Comparison of ENCODE assay signal across 8 cellular contexts in the genomic region with DNA sequence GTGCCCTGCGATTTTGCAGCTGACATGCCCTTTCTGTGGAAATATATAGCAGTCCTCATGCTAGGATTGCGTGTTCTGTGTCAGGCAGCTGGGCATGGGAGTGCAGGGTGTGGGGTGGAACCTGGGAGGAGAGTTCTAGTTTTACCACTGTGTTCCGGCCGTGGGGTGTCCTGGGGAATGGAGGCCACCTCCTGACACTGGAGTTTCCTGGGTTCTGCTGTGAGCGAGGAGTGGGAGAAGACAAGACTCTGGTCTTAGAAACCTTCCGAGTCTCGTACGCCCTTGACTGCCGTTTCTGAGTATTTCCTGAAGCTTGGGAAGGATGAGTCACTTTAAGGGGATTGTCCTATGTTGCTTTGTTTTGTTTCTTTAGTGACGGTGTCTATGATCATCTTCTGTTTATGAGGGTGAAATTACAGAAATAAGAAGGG. TPM values are rescaled to one million over a fixed set of nuclear protein-coding genes. Genes with fewer than 3 reads are reported as not detected.
DNase-seq lines count a peak whose midpoint lies in the region; ATAC-seq and TF ChIP-seq lines count a peak whose summit lies in the region.

No MANE protein-coding gene starts in this region.

- no peak for TF ChIP-seq CTCF in BJ (IDR thresholded peaks at IDR 0.05; ENCODE audit: insufficient read depth, low read depth, low read length)
- no peak for TF ChIP-seq CTCF in breast epithelium (IDR thresholded peaks at IDR 0.05)
- no peak for TF ChIP-seq CTCF in right lobe of liver (IDR thresholded peaks at IDR 0.05)
- no peak for TF ChIP-seq CTCF in upper lobe of left lung (IDR thresholded peaks at IDR 0.05)

- H3K27ac ChIP-seq in breast epithelium (peak overlapping the region; percentile 61 to 70), right lobe of liver (no peak overlapping the region), upper lobe of left lung (peak overlapping the region; percentile 64 to 73 (median 68))

- no peaks in the 10 kb centered on the region for H3K9me3 ChIP-seq in breast epithelium
- H3K9me3 ChIP-seq in right lobe of liver, result no peaks in the 10 kb centered on the region
- H3K9me3 ChIP-seq in upper lobe of left lung, result no peaks in the 10 kb centered on the region

- intact Hi-C loops in breast epithelium (cut with DNase I; ENCODE audit: low total_unique reads) (no loop called here), right lobe of liver (cut with DNase I) (no loop called here)

- peak in 3 of 4 donors; percentile 40 to 51 (median 44) for ATAC-seq in right lobe of liver
- ATAC-seq in upper lobe of left lung (ENCODE audit: low FRiP score in 2 of 2), result peak; percentile 34 to 84

- 47% methylated on average over 8 of the region's 10 CpGs for WGBS in right lobe of liver (ENCODE audit: insufficient coverage, low coverage, low lambda C conversion rate, missing lambda C conversion rate)
- 29 to 43% methylated on average over 10 of the region's 10 CpGs for WGBS in upper lobe of left lung, 2 donors

- TF ChIP-seq EP300 in upper lobe of left lung (IDR thresholded peaks at IDR 0.05), result peak in 1 of 4 donors; percentile 79

- CTCF ChIA-PET in BJ (lab: Yijun Ruan, JAX), result no interaction called here

- peak overlapping the region; percentile 20 for H3K4me3 ChIP-seq in BJ (ENCODE audit: low read depth, low read length)
- H3K4me3 ChIP-seq in breast epithelium, result peak overlapping the region in 2 of 3 donors; percentile 11 to 47
- H3K4me3 ChIP-seq in right lobe of liver, result no peak overlapping the region
- H3K4me3 ChIP-seq in upper lobe of left lung, result peak overlapping the region in 1 of 4 donors; percentile 10

- POLR2A ChIA-PET in BJ (lab: Charles Lee), result no interaction called here

- H3K36me3 ChIP-seq in BJ (ENCODE audit: control insufficient read depth, insufficient read depth, low read length) (peaks cover 11% of the 10 kb centered on the region), breast epithelium (no peaks in the 10 kb centered on the region), right lobe of liver (peaks cover 0 to 6% (median under 1%) of the 10 kb centered on the region in 4 donors), upper lobe of left lung (peaks cover 0 to 23% (median 12%) of the 10 kb centered on the region in 4 donors)

- DNase-seq in BJ (ENCODE audit: low read depth), result peak; percentile 82
- DNase-seq in LoVo (ENCODE audit: low spot score), result peak; percentile 61
- no peak for DNase-seq in breast epithelium (ENCODE audit: low spot score in 2 of 2)
- DNase-seq in right lobe of liver, result no peak
- DNase-seq in upper lobe of left lung, result no peak
- DNase-seq in kidney glomerular epithelial cell (lab: John Stamatoyannopoulos, UW), result no peak
- no peak for DNase-seq in SKM-1 (lab: John Stamatoyannopoulos, UW; ENCODE audit: unreplicated experiment)
- no peak for DNase-seq in 8988T

- H3K4me1 ChIP-seq in breast epithelium (peaks cover 0 to 5% of the 10 kb centered on the region in 2 donors), right lobe of liver (peaks cover 0 to 14% (median 1%) of the 10 kb centered on the region in 4 donors), upper lobe of left lung (peaks cover 50 to 64% (median 59%) of the 10 kb centered on the region in 4 donors)

- TF ChIP-seq POLR2A in breast epithelium (IDR thresholded peaks at IDR 0.05) (no peak), right lobe of liver (IDR thresholded peaks at IDR 0.05) (no peak), upper lobe of left lung (IDR thresholded peaks at IDR 0.05) (peak in 1 of 4 donors; percentile 31)

- H3K27me3 ChIP-seq in BJ (ENCODE audit: control insufficient read depth, insufficient read depth, low read length) (no peaks in the 10 kb centered on the region), breast epithelium (no peaks in the 10 kb centered on the region), right lobe of liver (no peaks in the 10 kb centered on the region), upper lobe of left lung (no peaks in the 10 kb centered on the region)

RNA-seq across cellular contexts. Expression of gene CD99, which starts 19.0 kb away (rescaled TPM):
- polyA plus RNA-seq in BJ (2011; rRNA removed), result 434 and 479 TPM in 2 replicates
- polyA minus RNA-seq in BJ (2011; rRNA and poly(A)+ RNA removed), result 106 and 154 TPM in 2 replicates
- 100 to 1,000 TPM in 2 of 3 donors, 10 to 100 TPM in 1; 96.3 to 536 (median 142) TPM for total RNA-seq in breast epithelium
- 100 to 1,000 TPM in 5 of 6 experiments, 10 to 100 TPM in 1; 88.5 to 139 (median 119) TPM for total RNA-seq in right lobe of liver
- total RNA-seq in upper lobe of left lung, result 100 to 1,000 TPM; 135 to 300 (median 233) TPM

RNA-seq across cellular contexts. Expression of gene XG, which starts 41.8 kb away (rescaled TPM):
- 0.06 and 0.22 TPM in 2 replicates for polyA plus RNA-seq in BJ (2011; rRNA removed)
- polyA minus RNA-seq in BJ (2011; rRNA and poly(A)+ RNA removed), result not detected in 2 replicates
- total RNA-seq in breast epithelium, result 10 to 100 TPM in 1 of 3 donors, 1 to 10 TPM in 1, under 1 TPM in 1; 0.59 to 14.4 (median 2.6) TPM
- under 1 TPM in 1 of 6 experiments, not detected in 5; 0.31 TPM for total RNA-seq in right lobe of liver
- under 1 TPM in 2 of 6 donors, not detected in 4; 0.69 to 0.81 TPM for total RNA-seq in upper lobe of left lung

Comparison
In these comparisons a context has a peak if more than half of its experiments do, and no peak if none do; other contexts are left out.
1. DNase-seq: peak in BJ (single experiment) and LoVo (single experiment); none in breast epithelium (0 of 2), right lobe of liver (0 of 3), upper lobe of left lung (0 of 2), kidney glomerular epithelial cell (single experiment), SKM-1 (single experiment) and 8988T (single experiment).
2. H3K4me3 ChIP-seq: peak in BJ (single experiment) and breast epithelium (2 of 3); none in right lobe of liver (0 of 3).
3. H3K27ac ChIP-seq: peak in breast epithelium (2 of 2) and upper lobe of left lung (4 of 4); none in right lobe of liver (0 of 3).